In genomic region chr10:60777696-60778213, GRCh38 we compare ENCODE assay signal across 8 cellular contexts. TPM values are rescaled to one million over a fixed set of nuclear protein-coding genes. Genes with fewer than 3 reads are reported as not detected.
DNase-seq lines count a peak whose midpoint lies in the region; ATAC-seq and TF ChIP-seq lines count a peak whose summit lies in the region.

No MANE protein-coding gene starts in this region.

- 44 to 47% methylated on average over 9 of the region's 9 CpGs for WGBS in thyroid gland, 2 donors

- no peaks in the 10 kb centered on the region for H3K27me3 ChIP-seq in WERI-Rb-1 (ENCODE audit: insufficient read depth, low read depth, severe bottlenecking)
- H3K27me3 ChIP-seq in iPS-20b (ENCODE audit: insufficient read depth, low read length): no peaks in the 10 kb centered on the region
- no peaks in the 10 kb centered on the region for H3K27me3 ChIP-seq in thyroid gland

- TF ChIP-seq CTCF in WERI-Rb-1 (IDR thresholded peaks at IDR 0.05; ENCODE audit: low read depth, low read length) (no peak), thyroid gland (IDR thresholded peaks at IDR 0.05) (no peak)

- TF ChIP-seq POLR2A in thyroid gland (IDR thresholded peaks at IDR 0.05): no peak

- DNase-seq in WERI-Rb-1 (no peak), thyroid gland (no peak), medulla oblongata (ENCODE audit: extremely low spot score) (no peak)
- no peak for DNase-seq in activated CD4-positive, CD25-positive, alpha-beta regulatory T cell treated with anti-CD3 and anti-CD28 coated beads, Interleukin-2, amount 50 U/mL, for 72 hours

- peak overlapping the region; percentile 96 for H3K4me3 ChIP-seq in WERI-Rb-1 (ENCODE audit: low read depth, low read length)
- peak overlapping the region; percentile 96 for H3K4me3 ChIP-seq in iPS-20b (ENCODE audit: low read length)
- H3K4me3 ChIP-seq in thyroid gland (replicated peaks in 1 of 3): peak overlapping the region in 2 of 3 donors; percentile 38 to 50

- no peaks in the 10 kb centered on the region for H3K9me3 ChIP-seq in WERI-Rb-1 (ENCODE audit: severe bottlenecking)
- H3K9me3 ChIP-seq in iPS-20b (ENCODE audit: insufficient read depth, low read depth, low read length): no peaks in the 10 kb centered on the region
- no peaks in the 10 kb centered on the region for H3K9me3 ChIP-seq in thyroid gland

- peaks cover 11% of the 10 kb centered on the region; the same call in 1 of the 2 replicates for H3K4me1 ChIP-seq in iPS-20b (ENCODE audit: insufficient read depth, low read length)
- H3K4me1 ChIP-seq in thyroid gland: peaks cover 5 to 7% of the 10 kb centered on the region in 2 donors

- H3K9ac ChIP-seq in iPS-20b (ENCODE audit: low read depth, low read length): peak overlapping the region; percentile 60; the same call in 1 of the 2 replicates

- peak; percentile 4 for ATAC-seq in GM19023 (IDR thresholded peaks at IDR 0.05; ENCODE audit: unreplicated experiment)
- ATAC-seq in HG02885 (IDR thresholded peaks at IDR 0.05; ENCODE audit: poor library complexity, unreplicated experiment): peak; percentile 15
- no peak for ATAC-seq in esophagus mucosa

- peak overlapping the region; percentile 97 for H3K27ac ChIP-seq in WERI-Rb-1
- H3K27ac ChIP-seq in iPS-20b (ENCODE audit: low read length): peak overlapping the region; percentile 69
- H3K27ac ChIP-seq in thyroid gland: no peak overlapping the region

- H3K36me3 ChIP-seq in WERI-Rb-1 (peaks cover 32% of the 10 kb centered on the region), iPS-20b (ENCODE audit: insufficient read depth, low read depth, low read length) (peaks cover 29% of the 10 kb centered on the region), thyroid gland (no peaks in the 10 kb centered on the region)

- intact Hi-C loops in thyroid gland (cut with DNase I): no loop called here

RNA-seq across cellular contexts. Expression of gene CDK1, which starts 0.5 kb away (rescaled TPM):
- total RNA-seq in thyroid gland (1 to 10 TPM; 1.8 to 5.9 (median 3.2) TPM), esophagus mucosa (25.2 TPM)

Comparison
In these comparisons a context has a peak if more than half of its experiments do, and no peak if none do; other contexts are left out.
1. H3K27ac ChIP-seq: peak in WERI-Rb-1 (single experiment) and iPS-20b (single experiment); none in thyroid gland (0 of 3).
2. H3K4me3 ChIP-seq: peak in every context shown above with its lines; median percentile 96 in WERI-Rb-1; 96 in iPS-20b; 44 in thyroid gland.